Comparison of ENCODE assay signal across 33 cellular contexts in the genomic region with DNA sequence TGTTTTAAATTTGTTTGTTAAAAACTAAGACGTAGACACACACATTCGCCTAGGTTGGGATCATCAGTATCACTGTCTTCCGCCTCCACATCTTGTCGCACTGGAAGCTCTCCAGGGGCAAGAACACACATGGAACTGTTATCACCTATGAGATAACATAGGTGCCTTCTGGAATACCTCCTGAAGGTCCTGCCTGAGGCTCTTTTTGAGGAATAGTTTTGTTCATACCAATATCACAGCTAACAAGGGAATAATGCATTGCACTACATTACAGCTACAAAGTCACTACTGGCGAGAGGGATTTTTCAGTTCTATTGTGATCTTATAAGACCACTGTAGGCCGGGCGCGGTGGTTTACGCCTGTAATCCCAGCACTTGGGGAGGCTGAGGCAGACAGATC. TPM values are rescaled to one million over a fixed set of nuclear protein-coding genes. Genes with fewer than 3 reads are reported as not detected.
"Had no signal": no experiment of that assay in that cellular context is flagged by ENCODE, and none has a peak within 500 bp of the region (broad histone marks: within the 10 kb centered on the region; RNA-seq: fewer than 3 reads in every experiment).

No MANE protein-coding gene starts in this region.

- DNase-seq: naive B cell; naive thymus-derived CD8-positive, alpha-beta T cell; nephron progenitor cell; occipital lobe; ovary; posterior cingulate gyrus; psoas muscle; right cardiac atrium; right lobe of liver; sigmoid colon; small intestine; stimulated activated CD4-positive, alpha-beta T cell treated with anti-CD3 and anti-CD28 coated beads, Interleukin-15, amount 100 ng/mL, for 24 hours; stimulated activated CD4-positive, alpha-beta T cell treated with anti-CD3 and anti-CD28 coated beads, Interleukin-2, amount 100 ng/mL, for 24 hours; stimulated activated CD4-positive, alpha-beta T cell treated with anti-CD3 and anti-CD28 coated beads, Interleukin-2, amount 100 ng/mL, for 48 hours; stimulated activated CD4-positive, alpha-beta T cell treated with anti-CD3 and anti-CD28 coated beads, Interleukin-4, amount 100 ng/mL, for 24 hours; stimulated activated naive B cell treated with anti-CD40 and anti-IgM and Interleukin-4, amounts not matched to agents 10 μg/mL and 1 μg/mL and 100 μg/mL, for 72 hours; stimulated activated naive CD4-positive, alpha-beta T cell treated with Interleukin-2 at 50 U/mL for 16 hours; stomach; thyroid gland; upper lobe of right lung had no signal

- H3K9me3 Mint-ChIP-seq: naive B cell; naive thymus-derived CD8-positive, alpha-beta T cell; natural killer cell treated with Interleukin-12 subunit alpha and Interleukin-12 subunit beta and Interleukin-15 and Interleukin-18, amount 100 ng/mL, for 72 hours; nephron progenitor cell; neural progenitor cell; stimulated activated effector memory CD8-positive, alpha-beta T cell treated with anti-CD3 and anti-CD28 coated beads, Interleukin-12 subunit alpha, Interleukin-12 subunit beta, amount 100 ng/mL, for 72 hours; stimulated activated naive B cell treated with anti-CD40 and anti-IgM and Interleukin-4, amounts not matched to agents 10 μg/mL and 1 μg/mL and 100 μg/mL, for 72 hours; stimulated activated naive CD8-positive, alpha-beta T cell treated with anti-CD3 and anti-CD28 coated beads, Interleukin-15, Interleukin-2, amounts not matched to agents 100 ng/mL and 50 ng/mL, for 24 hours; type B pancreatic cell had no signal

- H3K27me3 Mint-ChIP-seq: naive B cell; naive thymus-derived CD8-positive, alpha-beta T cell; natural killer cell treated with Interleukin-12 subunit alpha and Interleukin-12 subunit beta and Interleukin-15 and Interleukin-18, amount 100 ng/mL, for 72 hours; progenitor cell of endocrine pancreas; stimulated activated naive B cell treated with anti-CD40 and anti-IgM and Interleukin-4, amounts not matched to agents 10 μg/mL and 1 μg/mL and 100 μg/mL, for 72 hours; stimulated activated naive CD8-positive, alpha-beta T cell treated with anti-CD3 and anti-CD28 coated beads, Interleukin-15, Interleukin-2, amounts not matched to agents 100 ng/mL and 50 ng/mL, for 24 hours; type B pancreatic cell had no signal

- H3K4me3 ChIP-seq: neural progenitor cell, ovary, psoas muscle, right lobe of liver, sigmoid colon, stomach, thoracic aorta, thyroid gland, tibial nerve, upper lobe of right lung, vagina had no signal

- H3K4me3 Mint-ChIP-seq: naive B cell; naive thymus-derived CD8-positive, alpha-beta T cell; natural killer cell treated with Interleukin-12 subunit alpha and Interleukin-12 subunit beta and Interleukin-15 and Interleukin-18, amount 100 ng/mL, for 72 hours; nephron progenitor cell; neural progenitor cell; stimulated activated effector memory CD8-positive, alpha-beta T cell treated with anti-CD3 and anti-CD28 coated beads, Interleukin-12 subunit alpha, Interleukin-12 subunit beta, amount 100 ng/mL, for 72 hours; stimulated activated naive B cell treated with anti-CD40 and anti-IgM and Interleukin-4, amounts not matched to agents 10 μg/mL and 1 μg/mL and 100 μg/mL, for 72 hours; stimulated activated naive CD8-positive, alpha-beta T cell treated with anti-CD3 and anti-CD28 coated beads, Interleukin-15, Interleukin-2, amounts not matched to agents 100 ng/mL and 50 ng/mL, for 24 hours; type B pancreatic cell had no signal

- H3K9me3 ChIP-seq: ovary, psoas muscle, right lobe of liver, sigmoid colon, stomach, thoracic aorta, thyroid gland, tibial nerve, upper lobe of right lung, vagina had no signal

- H3K27me3 ChIP-seq: neural progenitor cell, ovary, right lobe of liver, sigmoid colon, stomach, thyroid gland, tibial nerve, upper lobe of right lung, vagina had no signal

- H3K4me1 Mint-ChIP-seq: naive B cell; nephron progenitor cell; neural progenitor cell; stimulated activated effector memory CD8-positive, alpha-beta T cell treated with anti-CD3 and anti-CD28 coated beads, Interleukin-12 subunit alpha, Interleukin-12 subunit beta, amount 100 ng/mL, for 72 hours; stimulated activated naive B cell treated with anti-CD40 and anti-IgM and Interleukin-4, amounts not matched to agents 10 μg/mL and 1 μg/mL and 100 μg/mL, for 72 hours had no signal

- H3K27ac ChIP-seq: neural progenitor cell, ovary, parathyroid adenoma, psoas muscle, right lobe of liver, sigmoid colon, stomach, thoracic aorta, thyroid gland, tibial nerve, upper lobe of right lung, vagina had no signal

- H3K4me1 ChIP-seq: neural progenitor cell, parathyroid adenoma, psoas muscle, right lobe of liver, sigmoid colon, stomach, thyroid gland, tibial nerve, upper lobe of right lung, vagina had no signal

- H3K27ac Mint-ChIP-seq: naive B cell; naive thymus-derived CD8-positive, alpha-beta T cell; natural killer cell treated with Interleukin-12 subunit alpha and Interleukin-12 subunit beta and Interleukin-15 and Interleukin-18, amount 100 ng/mL, for 72 hours; nephron progenitor cell; neural progenitor cell; progenitor cell of endocrine pancreas; stimulated activated effector memory CD8-positive, alpha-beta T cell treated with anti-CD3 and anti-CD28 coated beads, Interleukin-12 subunit alpha, Interleukin-12 subunit beta, amount 100 ng/mL, for 72 hours; stimulated activated naive B cell treated with anti-CD40 and anti-IgM and Interleukin-4, amounts not matched to agents 10 μg/mL and 1 μg/mL and 100 μg/mL, for 72 hours; stimulated activated naive CD8-positive, alpha-beta T cell treated with anti-CD3 and anti-CD28 coated beads, Interleukin-15, Interleukin-2, amounts not matched to agents 100 ng/mL and 50 ng/mL, for 24 hours; type B pancreatic cell had no signal

- H3K36me3 ChIP-seq: neural progenitor cell, ovary, right lobe of liver, thyroid gland had no signal

RNA-seq across cellular contexts. Expression of gene LCTL, which starts 30.7 kb away (rescaled TPM):
- total RNA-seq: naive thymus-derived CD8-positive, alpha-beta T cell; natural killer cell treated with Interleukin-12 subunit alpha and Interleukin-12 subunit beta and Interleukin-15 and Interleukin-18, amount 100 ng/mL, for 72 hours; ovary; psoas muscle; right cardiac atrium; right lobe of liver; sigmoid colon; skeletal muscle tissue; stomach; subcutaneous adipose tissue; thoracic aorta; thyroid gland; upper lobe of right lung; urinary bladder; vagina had no signal
